ENCODE assay signal across 8 cellular contexts in genomic region chr4:8428288-8429097, GRCh38. TPM values are rescaled to one million over a fixed set of nuclear protein-coding genes. Genes with fewer than 3 reads are reported as not detected.
DNase-seq lines count a peak whose midpoint lies in the region; ATAC-seq and TF ChIP-seq lines count a peak whose summit lies in the region.

No MANE protein-coding gene starts in this region.

- peaks cover 0 to 53% (median 40%) of the 10 kb centered on the region in 4 donors for H3K4me1 Mint-ChIP-seq in CD4-positive, CD25-positive, alpha-beta regulatory T cell

- intact Hi-C loops in lower leg skin (cut with DNase I; ENCODE audit: low total_unique reads): no loop called here

- no peaks in the 10 kb centered on the region for H3K27me3 ChIP-seq in CD4-positive, CD25-positive, alpha-beta regulatory T cell (ENCODE audit: control insufficient read depth, insufficient read depth, low read length)

- peak; percentile 86 to 92 (median 87) for DNase-seq in CD4-positive, CD25-positive, alpha-beta regulatory T cell
- DNase-seq in NCI-H748 (lab: John Stamatoyannopoulos, UW; ENCODE audit: unreplicated experiment) (peak; percentile 85), dermis blood vessel endothelial cell (peak; percentile 93), lower leg skin (ENCODE audit: low spot score in 2 of 2) (peak; percentile 80 to 97)
- DNase-seq in activated CD4-positive, alpha-beta T cell treated with anti-CD3 and anti-CD28 coated beads, Interleukin-2, amount 50 U/mL, for 4 hours: peak; percentile 85 to 87
- peak; percentile 87 to 94 for DNase-seq in stimulated activated CD4-positive, alpha-beta T cell treated with anti-CD3 and anti-CD28 coated beads, Interleukin-4, amount 100 ng/mL, for 48 hours (ENCODE audit: low read depth in 2 of 2)

- H3K27me3 Mint-ChIP-seq in CD4-positive, CD25-positive, alpha-beta regulatory T cell: peaks cover 11% of the 10 kb centered on the region

- peak overlapping the region; percentile 2 for H3K4me3 ChIP-seq in CD4-positive, CD25-positive, alpha-beta regulatory T cell (ENCODE audit: low read depth, low read length)
- peak overlapping the region; percentile 58 for H3K4me3 ChIP-seq in lower leg skin (ENCODE audit: low read depth, poor library complexity, severe bottlenecking)

- no peaks in the 10 kb centered on the region for H3K36me3 ChIP-seq in CD4-positive, CD25-positive, alpha-beta regulatory T cell (ENCODE audit: control insufficient read depth, insufficient read depth, low read length)

- ATAC-seq in CD4-positive, CD25-positive, alpha-beta regulatory T cell (ENCODE audit: low read depth in 2 of 2): peak; percentile 89 to 94
- ATAC-seq in GM19395 (IDR thresholded peaks at IDR 0.05; ENCODE audit: unreplicated experiment) (peak; percentile 91), HG03521 (IDR thresholded peaks at IDR 0.05; ENCODE audit: unreplicated experiment) (peak; percentile 89)

- H3K27ac Mint-ChIP-seq in CD4-positive, CD25-positive, alpha-beta regulatory T cell: peak overlapping the region; percentile 86 to 90 (median 89)

- H3K9me3 ChIP-seq in CD4-positive, CD25-positive, alpha-beta regulatory T cell (ENCODE audit: control insufficient read depth in 2 of 2, low read length in 2 of 2): no peaks in the 10 kb centered on the region

- TF ChIP-seq POLR2A in lower leg skin (IDR thresholded peaks at IDR 0.05): no peak

- 4% methylated on average over 20 to 33 of the region's 56 CpGs for WGBS in lower leg skin, 2 donors

- peak overlapping the region; percentile 61 for H3K27ac ChIP-seq in CD4-positive, CD25-positive, alpha-beta regulatory T cell (ENCODE audit: insufficient read depth, low read length, poor library complexity, severe bottlenecking)

- peaks cover 0 to 2% (median 0%) of the 10 kb centered on the region in 7 donors for H3K9me3 Mint-ChIP-seq in CD4-positive, CD25-positive, alpha-beta regulatory T cell

- H3K4me1 ChIP-seq in CD4-positive, CD25-positive, alpha-beta regulatory T cell (ENCODE audit: control insufficient read depth, insufficient read depth, low read length, poor library complexity, severe bottlenecking): peaks cover 18% of the 10 kb centered on the region

- peaks cover 3% of the 10 kb centered on the region for H3K36me3 Mint-ChIP-seq in CD4-positive, CD25-positive, alpha-beta regulatory T cell

- H3K4me3 Mint-ChIP-seq in CD4-positive, CD25-positive, alpha-beta regulatory T cell: peak overlapping the region; percentile 93 to 98 (median 97)

- TF ChIP-seq CTCF in lower leg skin (IDR thresholded peaks at IDR 0.05): no peak

RNA-seq across cellular contexts. Expression of gene ACOX3, which starts 12.0 kb away (rescaled TPM):
- 13.2 TPM for total RNA-seq in CD4-positive, CD25-positive, alpha-beta regulatory T cell
- polyA plus RNA-seq in CD4-positive, CD25-positive, alpha-beta regulatory T cell: 10 to 100 TPM; 13.0 to 22.0 (median 14.7) TPM
- total RNA-seq in dermis blood vessel endothelial cell: 29.3 and 44.2 TPM in 2 replicates
- total RNA-seq in lower leg skin: 10 to 100 TPM; 37.5 to 55.9 (median 41.2) TPM

RNA-seq across cellular contexts. Expression of gene TRMT44, which starts 12.1 kb away (rescaled TPM):
- 26.2 TPM for total RNA-seq in CD4-positive, CD25-positive, alpha-beta regulatory T cell
- polyA plus RNA-seq in CD4-positive, CD25-positive, alpha-beta regulatory T cell: 10 to 100 TPM; 10.9 to 18.8 (median 13.2) TPM
- 14.9 and 23.0 TPM in 2 replicates for total RNA-seq in dermis blood vessel endothelial cell
- total RNA-seq in lower leg skin: 10 to 100 TPM; 39.0 to 61.0 (median 49.2) TPM

Comparison
In these comparisons a context has a peak if more than half of its experiments do, and no peak if none do; other contexts are left out.
1. Peak in every context shown above with its lines: DNase-seq, ATAC-seq, H3K4me3 ChIP-seq and H3K27ac ChIP-seq.